13 cellular contexts compared by ENCODE assay signal in genomic region chr14:91380116-91380515, GRCh38. TPM values are rescaled to one million over a fixed set of nuclear protein-coding genes. Genes with fewer than 3 reads are reported as not detected.
A peak's percentile ranks its signal among the peaks of the same experiment; 100 is the strongest.
DNase-seq lines count a peak whose midpoint lies in the region; ATAC-seq and TF ChIP-seq lines count a peak whose summit lies in the region.
"Had no signal": no experiment of that assay in that cellular context is flagged by ENCODE, and none has a peak within 500 bp of the region (broad histone marks: within the 10 kb centered on the region; RNA-seq: fewer than 3 reads in every experiment).

No MANE protein-coding gene starts in this region.

- CTCF ChIA-PET in HEK293 (lab: Yijun Ruan, JAX) = no interaction called here
- CTCF ChIA-PET in activated CD8-positive, alpha-beta T cell treated with anti-CD3 and anti-CD28 coated beads, Interleukin-2, amount 10 ng/mL, durations not matched to agents 7 days and 5 days (lab: Charles Lee) = no interaction called here

- H3K36me3 ChIP-seq in HEK293 (ENCODE audit: control insufficient read depth in 2 of 2, insufficient read depth in 1 of 2, low read length in 2 of 2) = no peaks in the 10 kb centered on the region
- no peaks in the 10 kb centered on the region for H3K36me3 ChIP-seq in ascending aorta
- H3K36me3 ChIP-seq: thyroid gland had no signal

- no peaks in the 10 kb centered on the region for H3K9me3 Mint-ChIP-seq in activated CD8-positive, alpha-beta T cell treated with anti-CD3 and anti-CD28 coated beads, Interleukin-2, amount 10 ng/mL, durations not matched to agents 7 days and 5 days (ENCODE audit: insufficient read depth)
- no peaks in the 10 kb centered on the region for H3K9me3 Mint-ChIP-seq in naive thymus-derived CD8-positive, alpha-beta T cell
- H3K9me3 Mint-ChIP-seq: activated CD4-positive, alpha-beta T cell treated with anti-CD3 and anti-CD28 coated beads, Interleukin-2, amount 10 ng/mL, durations not matched to agents 7 days and 5 days had no signal

- TF ChIP-seq CTCF in C4-2B (conservative IDR thresholded peaks at IDR 0.05) (no peak), HEK293 (tag by site-specific recombination; IDR thresholded peaks at IDR 0.05) (no peak), ascending aorta (IDR thresholded peaks at IDR 0.05) (no peak)

- peaks cover 71% of the 10 kb centered on the region for H3K36me3 Mint-ChIP-seq in activated CD8-positive, alpha-beta T cell treated with anti-CD3 and anti-CD28 coated beads, Interleukin-2, amount 10 ng/mL, durations not matched to agents 7 days and 5 days (ENCODE audit: low read depth)
- peaks cover 0 to 63% (median 2%) of the 10 kb centered on the region in 3 donors for H3K36me3 Mint-ChIP-seq in naive thymus-derived CD8-positive, alpha-beta T cell

- H3K9me3 ChIP-seq in HEK293 (ENCODE audit: control insufficient read depth, insufficient read depth, low read depth, low read length) (no peaks in the 10 kb centered on the region), ascending aorta (no peaks in the 10 kb centered on the region)
- H3K9me3 ChIP-seq: thyroid gland had no signal

- H3K4me3 Mint-ChIP-seq in activated CD8-positive, alpha-beta T cell treated with anti-CD3 and anti-CD28 coated beads, Interleukin-2, amount 10 ng/mL, durations not matched to agents 7 days and 5 days = no peak overlapping the region
- peak overlapping the region in 7 of 10 donors; percentile 7 to 77 (median 30) for H3K4me3 Mint-ChIP-seq in naive thymus-derived CD8-positive, alpha-beta T cell
- H3K4me3 Mint-ChIP-seq: activated CD4-positive, alpha-beta T cell treated with anti-CD3 and anti-CD28 coated beads, Interleukin-2, amount 10 ng/mL, durations not matched to agents 7 days and 5 days had no signal

- H3K27ac ChIP-seq in C4-2B = peak overlapping the region; percentile 82
- peak overlapping the region; percentile 74 for H3K27ac ChIP-seq in HEK293 (ENCODE audit: extremely low read depth, low read depth, low read length)
- H3K27ac ChIP-seq in ascending aorta = no peak overlapping the region
- H3K27ac ChIP-seq: thyroid gland had no signal

- no peaks in the 10 kb centered on the region for H3K27me3 ChIP-seq in ascending aorta
- H3K27me3 ChIP-seq: thyroid gland had no signal

- no peak for ATAC-seq in activated CD8-positive, alpha-beta T cell treated with anti-CD3 and anti-CD28 coated beads, Interleukin-2, amount 10 ng/mL, durations not matched to agents 7 days and 5 days
- ATAC-seq in naive thymus-derived CD8-positive, alpha-beta T cell = no peak
- no peak for ATAC-seq in GM21786 (IDR thresholded peaks at IDR 0.05; ENCODE audit: unreplicated experiment)
- ATAC-seq: K562 had no signal

- no peak for DNase-seq in activated CD8-positive, alpha-beta T cell treated with anti-CD3 and anti-CD28 coated beads, Interleukin-2, amount 10 ng/mL, durations not matched to agents 7 days and 5 days
- no peak for DNase-seq in naive thymus-derived CD8-positive, alpha-beta T cell
- no peak for DNase-seq in ascending aorta (ENCODE audit: low spot score in 2 of 2)
- DNase-seq in dermis blood vessel endothelial cell = no peak
- DNase-seq in stimulated activated naive CD4-positive, alpha-beta T cell treated with Interleukin-2 at 50 U/mL for 16 hours (lab: John Stamatoyannopoulos, UW) = no peak
- DNase-seq: activated CD4-positive, alpha-beta T cell treated with anti-CD3 and anti-CD28 coated beads, Interleukin-2, amount 10 ng/mL, durations not matched to agents 7 days and 5 days; kidney; NCI-H2081 treated with DMSO at 0.1 percent for 48 hours; thyroid gland had no signal

- intact Hi-C loops in ascending aorta (cut with DNase I) = no loop called here

- H3K4me1 Mint-ChIP-seq in activated CD8-positive, alpha-beta T cell treated with anti-CD3 and anti-CD28 coated beads, Interleukin-2, amount 10 ng/mL, durations not matched to agents 7 days and 5 days (ENCODE audit: low read depth) = peaks cover 96% of the 10 kb centered on the region
- H3K4me1 Mint-ChIP-seq in naive thymus-derived CD8-positive, alpha-beta T cell = peaks cover 72 to 100% (median 99%) of the 10 kb centered on the region in 4 donors

- H3K4me1 ChIP-seq in HEK293 (ENCODE audit: control insufficient read depth, insufficient read depth, low read length) (peaks cover 38% of the 10 kb centered on the region), ascending aorta (no peaks in the 10 kb centered on the region)

- peak overlapping the region; percentile 67 for H3K27ac Mint-ChIP-seq in activated CD8-positive, alpha-beta T cell treated with anti-CD3 and anti-CD28 coated beads, Interleukin-2, amount 10 ng/mL, durations not matched to agents 7 days and 5 days
- H3K27ac Mint-ChIP-seq in naive thymus-derived CD8-positive, alpha-beta T cell = peak overlapping the region; percentile 3 to 95 (median 81)

- H3K27me3 Mint-ChIP-seq in activated CD8-positive, alpha-beta T cell treated with anti-CD3 and anti-CD28 coated beads, Interleukin-2, amount 10 ng/mL, durations not matched to agents 7 days and 5 days (ENCODE audit: low read depth) = no peaks in the 10 kb centered on the region
- H3K27me3 Mint-ChIP-seq in naive thymus-derived CD8-positive, alpha-beta T cell = no peaks in the 10 kb centered on the region
- H3K27me3 Mint-ChIP-seq: activated CD4-positive, alpha-beta T cell treated with anti-CD3 and anti-CD28 coated beads, Interleukin-2, amount 10 ng/mL, durations not matched to agents 7 days and 5 days had no signal

- H3K4me3 ChIP-seq in HEK293 (ENCODE audit: low read depth, low read length) (no peak overlapping the region), ascending aorta (no peak overlapping the region)
- H3K4me3 ChIP-seq: K562, thyroid gland had no signal

- POLR2A ChIA-PET in HEK293 (lab: Yijun Ruan, JAX) = interaction anchor here (1.2 kb wide), 1 partner anchor 36 kb away, joined by 3 read pairs; no protein-coding TSS in a partner anchor
- POLR2A ChIA-PET in activated CD8-positive, alpha-beta T cell treated with anti-CD3 and anti-CD28 coated beads, Interleukin-2, amount 10 ng/mL, durations not matched to agents 7 days and 5 days (lab: Charles Lee) = interaction anchor here (1.5 kb wide), 2 partner anchors 18 to 36 kb away, joined by 3 to 5 read pairs; no protein-coding TSS in a partner anchor
- POLR2A ChIA-PET in naive thymus-derived CD8-positive, alpha-beta T cell (lab: Charles Lee) = interaction anchor here (0.7 to 12.1 kb wide), 4 partner anchors 18 to 35 kb away, joined by 4 to 200 read pairs (median 36); no protein-coding TSS in a partner anchor

TF ChIP-seq in HEK293, 187 proteins besides CTCF, POLR2A, EP300 and RAD21 (continues in another document):
- TF ChIP-seq YY2 (tag by site-specific recombination; IDR thresholded peaks at IDR 0.05) = no peak
- TF ChIP-seq EGR2 (tag by site-specific recombination; IDR thresholded peaks at IDR 0.05; ENCODE audit: low read depth) = no peak
- no peak for TF ChIP-seq HOXA7 (CRISPR knock-in tag; IDR thresholded peaks at IDR 0.05; ENCODE audit: borderline replicate concordance)
- TF ChIP-seq ZNF473 (tag by site-specific recombination; IDR thresholded peaks at IDR 0.05) = no peak
- no peak for TF ChIP-seq ZNF830 (tag by site-specific recombination; IDR thresholded peaks at IDR 0.05; ENCODE audit: low read depth)
- TF ChIP-seq ZBTB1 (tag by site-specific recombination; IDR thresholded peaks at IDR 0.05) = no peak
- TF ChIP-seq ZNF169 (tag by site-specific recombination; IDR thresholded peaks at IDR 0.05) = no peak
- no peak for TF ChIP-seq ATF2 (tag by site-specific recombination; IDR thresholded peaks at IDR 0.05; ENCODE audit: low read depth)
- TF ChIP-seq ZBTB17 (tag by site-specific recombination; IDR thresholded peaks at IDR 0.05) = no peak
- no peak for TF ChIP-seq REST (tag by site-specific recombination; IDR thresholded peaks at IDR 0.05)
- no peak for TF ChIP-seq ZNF677 (tag by site-specific recombination; IDR thresholded peaks at IDR 0.05)

RNA-seq across cellular contexts. Expression of gene CCDC88C, which starts 37.5 kb away (rescaled TPM):
- total RNA-seq in activated CD8-positive, alpha-beta T cell treated with anti-CD3 and anti-CD28 coated beads, Interleukin-2, amount 10 ng/mL, durations not matched to agents 7 days and 5 days = 100 to 1,000 TPM; 147 to 153 TPM
- total RNA-seq in naive thymus-derived CD8-positive, alpha-beta T cell = 100 to 1,000 TPM; 300 to 322 TPM
- 10 to 100 TPM; 23.4 to 41.9 (median 24.0) TPM for polyA plus RNA-seq in naive thymus-derived CD8-positive, alpha-beta T cell
- total RNA-seq in ascending aorta (9.2 TPM), dermis blood vessel endothelial cell (31.1 and 50.0 TPM in 2 replicates)

Comparison
In these comparisons a context has a peak if more than half of its experiments do, and no peak if none do; other contexts are left out.
1. H3K27ac ChIP-seq: peak in C4-2B (single experiment) and HEK293 (single experiment); none in ascending aorta (0 of 2).